In the genomic region with DNA sequence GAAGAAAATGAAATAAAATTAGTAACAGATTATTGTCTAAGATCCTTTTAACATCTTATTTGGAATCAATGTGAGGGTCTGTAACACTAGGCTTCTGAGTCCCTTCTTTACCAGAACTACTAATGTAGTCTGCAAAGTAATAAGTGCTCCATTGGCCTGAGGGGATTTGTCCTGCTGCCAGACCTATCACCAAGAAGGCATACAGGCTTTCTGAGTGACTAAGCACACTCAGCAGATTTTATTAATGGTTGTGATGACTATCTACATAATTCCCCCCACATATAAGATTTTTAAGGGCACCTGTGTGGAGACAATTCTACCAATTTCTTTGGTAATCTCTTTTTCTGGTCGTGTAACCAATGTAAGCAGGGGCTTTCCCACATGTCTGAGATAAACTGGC, we compare ENCODE assay signal across 15 cellular contexts.
"Had no signal": no experiment of that assay in that cellular context is flagged by ENCODE, and none has a peak within 500 bp of the region (broad histone marks: within the 10 kb centered on the region; RNA-seq: fewer than 3 reads in every experiment).

No MANE protein-coding gene starts in this region.

- H3K9me3 ChIP-seq: heart right ventricle, thoracic aorta had no signal

- DNase-seq: activated CD4-positive, alpha-beta T cell treated with anti-CD3 and anti-CD28 coated beads for 1 hour; activated CD4-positive, alpha-beta T cell treated with anti-CD3 and anti-CD28 coated beads, Interleukin-2, amount 50 U/mL, for 48 hours; activated gamma-delta T cell; activated T-cell treated with anti-CD3 and anti-CD28 coated beads, Interleukin-2, amount 50 U/mL, for 48 hours; amygdala; dermis blood vessel endothelial cell; endodermal cell; foreskin melanocyte; heart right ventricle; stimulated activated CD4-positive, alpha-beta T cell treated with anti-CD3 and anti-CD28 coated beads, Interleukin-4, amount 100 ng/mL, for 1 hour; stimulated activated naive CD8-positive, alpha-beta T cell treated with anti-CD3 and anti-CD28 coated beads, Interleukin-15, amount 100 ng/mL, for 72 hours had no signal

- H3K27ac ChIP-seq: heart right ventricle, thoracic aorta had no signal

- H3K36me3 Mint-ChIP-seq: activated naive CD8-positive, alpha-beta T cell; brain had no signal

- H3K27me3 Mint-ChIP-seq: activated naive CD8-positive, alpha-beta T cell; brain; stimulated activated naive CD8-positive, alpha-beta T cell treated with anti-CD3 and anti-CD28 coated beads, Interleukin-15, amount 100 ng/mL, for 72 hours had no signal

- H3K4me1 Mint-ChIP-seq: brain; stimulated activated naive CD8-positive, alpha-beta T cell treated with anti-CD3 and anti-CD28 coated beads, Interleukin-15, amount 100 ng/mL, for 72 hours had no signal

- ATAC-seq: esophagus mucosa; heart right ventricle; stimulated activated naive CD8-positive, alpha-beta T cell treated with anti-CD3 and anti-CD28 coated beads, Interleukin-15, amount 100 ng/mL, for 72 hours had no signal

- H3K4me3 ChIP-seq: heart right ventricle, thoracic aorta had no signal

- H3K4me3 Mint-ChIP-seq: activated naive CD8-positive, alpha-beta T cell; brain; endodermal cell; stimulated activated naive CD8-positive, alpha-beta T cell treated with anti-CD3 and anti-CD28 coated beads, Interleukin-15, amount 100 ng/mL, for 72 hours had no signal

- H3K4me1 ChIP-seq: heart right ventricle had no signal

- H3K36me3 ChIP-seq: heart right ventricle, thoracic aorta had no signal

- H3K27ac Mint-ChIP-seq: activated naive CD8-positive, alpha-beta T cell; brain; endodermal cell; stimulated activated naive CD8-positive, alpha-beta T cell treated with anti-CD3 and anti-CD28 coated beads, Interleukin-15, amount 100 ng/mL, for 72 hours had no signal
